Comparison of ENCODE assay signal across 8 cellular contexts in the genomic region with DNA sequence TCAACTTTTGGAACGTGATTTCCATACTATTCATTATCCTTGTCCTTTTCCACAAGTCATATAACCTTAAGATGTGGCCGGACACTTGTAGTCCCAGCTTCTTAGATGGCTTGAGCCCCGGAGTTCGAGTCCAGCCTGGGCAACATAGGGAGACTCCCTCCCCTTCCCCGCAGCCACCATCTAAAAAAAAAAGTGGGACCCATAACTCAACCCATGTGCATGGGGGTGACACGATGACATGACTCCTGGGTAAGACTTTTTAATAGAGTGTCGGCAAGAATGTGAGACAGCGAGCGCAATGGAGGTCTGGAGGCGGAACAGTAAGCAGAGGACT. TPM values are rescaled to one million over a fixed set of nuclear protein-coding genes. Genes with fewer than 3 reads are reported as not detected.
DNase-seq lines count a peak whose midpoint lies in the region; ATAC-seq lines count a peak whose summit lies in the region.

No MANE protein-coding gene starts in this region.

- peak overlapping the region; percentile 90 for H3K9ac ChIP-seq in neuronal stem cell (ENCODE audit: low read depth, low read length, poor library complexity)

- no peak overlapping the region for H4K91ac ChIP-seq in neuronal stem cell (ENCODE audit: low read depth, low read length, poor library complexity)

- ATAC-seq in esophagus mucosa = peak; percentile 16

- no peak overlapping the region for H2AK5ac ChIP-seq in neuronal stem cell (ENCODE audit: low read depth, low read length)

- H2BK12ac ChIP-seq in neuronal stem cell (ENCODE audit: low read length) = no peak overlapping the region

- DNase-seq in DMS53 (lab: John Stamatoyannopoulos, UW) (peak; percentile 82), DMS53 treated with DMSO at 0.1 percent for 48 hours (lab: John Stamatoyannopoulos, UW; ENCODE audit: unreplicated experiment) (no peak), SK-MEL-5 (ENCODE audit: low read depth, low spot score) (peak; percentile 59), neuronal stem cell (ENCODE audit: low spot score) (no peak), 8988T (no peak), putamen (ENCODE audit: low spot score) (no peak), NOMO-1 treated with DMSO at 0.1 percent for 48 hours (lab: John Stamatoyannopoulos, UW; ENCODE audit: unreplicated experiment) (no peak)

- H3K23ac ChIP-seq in neuronal stem cell (ENCODE audit: low read depth, low read length, poor library complexity) = no peak overlapping the region

- peak overlapping the region; percentile 73 for H3K4me2 ChIP-seq in neuronal stem cell (ENCODE audit: insufficient read depth, low read length, poor library complexity, severe bottlenecking)

- no peak overlapping the region for H4K8ac ChIP-seq in neuronal stem cell (ENCODE audit: low read depth, low read length)

- peak overlapping the region; percentile 81 to 82 for H3K4me3 ChIP-seq in neuronal stem cell (ENCODE audit: low read length in 2 of 2)

- peaks cover 3 to 52% of the 10 kb centered on the region in 2 donors for H3K36me3 ChIP-seq in neuronal stem cell (replicated peaks in 1 of 2; ENCODE audit: control insufficient read depth in 2 of 2, insufficient read depth in 2 of 2, low read length in 2 of 2)

- H3K9me3 ChIP-seq in neuronal stem cell (replicated peaks in 1 of 2; ENCODE audit: control insufficient read depth in 2 of 2, insufficient read depth in 1 of 2, low read depth in 1 of 2, low read length in 2 of 2) = no peaks in the 10 kb centered on the region

- H3K18ac ChIP-seq in neuronal stem cell (ENCODE audit: low read length) = peak overlapping the region; percentile 81

- WGBS in neuronal stem cell (ENCODE audit: extremely low coverage in 2 of 2, insufficient read length in 2 of 2, insufficient replicate concordance in 1 of 2), 2 donors = no CpG with 5 or more reads among the region's 10 CpGs

- no peak overlapping the region for H2BK120ac ChIP-seq in neuronal stem cell (ENCODE audit: low read depth, low read length)

- in situ Hi-C loops in SK-MEL-5 (cut with HindIII; ENCODE audit: low pct_unique_long_range_greater_than_20kb, low sequenced_read_pairs) = no loop called here

- H2BK5ac ChIP-seq in neuronal stem cell (ENCODE audit: low read length) = no peak overlapping the region

- H2BK15ac ChIP-seq in neuronal stem cell (ENCODE audit: low read length) = no peak overlapping the region

- no peak overlapping the region for H3K4ac ChIP-seq in neuronal stem cell (ENCODE audit: low read length)

- H2AFZ ChIP-seq in neuronal stem cell (ENCODE audit: low read length) = peak overlapping the region; percentile 93

- H3K27me3 ChIP-seq in neuronal stem cell (ENCODE audit: control insufficient read depth in 3 of 3, insufficient read depth in 3 of 3, low read depth in 1 of 3, low read length in 3 of 3) = no peaks in the 10 kb centered on the region

- no peak overlapping the region for H3K14ac ChIP-seq in neuronal stem cell (ENCODE audit: low read length)

- H3K4me1 ChIP-seq in neuronal stem cell (ENCODE audit: control insufficient read depth in 2 of 2, insufficient read depth in 1 of 2, low read depth in 1 of 2, low read length in 2 of 2) = peaks cover 1 to 3% of the 10 kb centered on the region in 2 donors

- peak overlapping the region; percentile 86 for H3K27ac ChIP-seq in neuronal stem cell (replicated peaks; ENCODE audit: low read length)

- no peaks in the 10 kb centered on the region for H3K79me1 ChIP-seq in neuronal stem cell (ENCODE audit: low read depth, low read length)

RNA-seq across cellular contexts. Expression of a gene that starts 25.7 kb away (rescaled TPM):
- total RNA-seq in SK-MEL-5 (2014; rRNA removed; shearing (Covaris generic)) = 29.1 and 38.6 TPM in 2 replicates
- polyA plus RNA-seq in SK-MEL-5 (2015; cell fraction: cytosol; rRNA removed) = 33.3 and 35.4 TPM in 2 replicates
- 110 and 154 TPM in 2 replicates for polyA plus RNA-seq in SK-MEL-5 (2015; cell fraction: nucleus; rRNA removed)
- total RNA-seq in esophagus mucosa = 26.5 TPM
- 33.3 TPM for polyA plus RNA-seq in neuronal stem cell (2013, experiment 1 of 2)
- polyA plus RNA-seq in neuronal stem cell (2013, experiment 2 of 2) = 30.7 TPM

RNA-seq across cellular contexts. Expression of a gene that starts 53.8 kb away (rescaled TPM):
- total RNA-seq in SK-MEL-5 (2014; rRNA removed; shearing (Covaris generic)) = 9.2 and 11.3 TPM in 2 replicates
- 5.4 and 8.7 TPM in 2 replicates for polyA plus RNA-seq in SK-MEL-5 (2015; cell fraction: cytosol; rRNA removed)
- 31.2 and 38.1 TPM in 2 replicates for polyA plus RNA-seq in SK-MEL-5 (2015; cell fraction: nucleus; rRNA removed)
- 4.8 TPM for total RNA-seq in esophagus mucosa
- 17.2 TPM for polyA plus RNA-seq in neuronal stem cell (2013, experiment 1 of 2)
- 17.1 TPM for polyA plus RNA-seq in neuronal stem cell (2013, experiment 2 of 2)

Comparison
In these comparisons a context has a peak if more than half of its experiments do, and no peak if none do; other contexts are left out.
1. DNase-seq: peak in DMS53 (single experiment) and SK-MEL-5 (single experiment); none in DMS53 treated with DMSO at 0.1 percent for 48 hours (single experiment), neuronal stem cell (single experiment), 8988T (single experiment), putamen (single experiment) and NOMO-1 treated with DMSO at 0.1 percent for 48 hours (single experiment).